8 cellular contexts compared by ENCODE assay signal in the genomic region with DNA sequence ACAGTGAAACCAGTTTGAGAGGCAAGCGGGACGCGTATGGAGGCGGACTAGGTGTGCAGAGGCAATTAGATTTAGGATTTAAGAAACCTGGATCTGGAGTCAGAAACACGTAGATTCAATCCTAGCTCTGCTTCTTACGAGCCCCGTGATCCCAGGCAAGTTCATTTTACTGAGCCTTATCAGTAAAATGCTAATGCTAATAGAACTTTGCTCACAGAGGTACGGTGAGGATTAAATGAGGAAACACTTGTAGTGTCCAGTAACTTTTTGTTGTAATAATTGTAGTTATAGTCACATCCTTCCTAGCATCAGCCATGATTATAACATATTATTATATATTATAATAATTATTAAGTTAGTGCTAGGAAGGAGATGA. TPM values are rescaled to one million over a fixed set of nuclear protein-coding genes. Genes with fewer than 3 reads are reported as not detected.
DNase-seq lines count a peak whose midpoint lies in the region; ATAC-seq and TF ChIP-seq lines count a peak whose summit lies in the region.

No MANE protein-coding gene starts in this region.

- H3K9me3 ChIP-seq in Karpas-422 (ENCODE audit: low read length) (no peaks in the 10 kb centered on the region), left lung (no peaks in the 10 kb centered on the region), stomach (no peaks in the 10 kb centered on the region)

- H3K36me3 ChIP-seq in Karpas-422 (ENCODE audit: insufficient read depth, low read length), result peaks cover 35% of the 10 kb centered on the region
- peaks cover 0 to 62% of the 10 kb centered on the region in 2 donors for H3K36me3 ChIP-seq in left lung
- H3K36me3 ChIP-seq in stomach, result peaks cover 5 to 45% (median 31%) of the 10 kb centered on the region in 4 donors

- ATAC-seq in left lung (no peak), GM18502 (IDR thresholded peaks at IDR 0.05; ENCODE audit: poor library complexity, unreplicated experiment) (no peak), HG02763 (IDR thresholded peaks at IDR 0.05; ENCODE audit: unreplicated experiment) (no peak)

- DNase-seq in Karpas-422, result peak; percentile 23
- DNase-seq in cardiac fibroblast (ENCODE audit: low read depth in 2 of 2), result no peak
- no peak for DNase-seq in left lung
- no peak for DNase-seq in stomach
- DNase-seq in NCI-H526 (lab: John Stamatoyannopoulos, UW), result no peak
- no peak for DNase-seq in GDM1 (lab: John Stamatoyannopoulos, UW)

- no peak overlapping the region for H3K4me2 ChIP-seq in Karpas-422 (ENCODE audit: low read depth, low read length, poor library complexity, severe bottlenecking)

- H3K27ac ChIP-seq in Karpas-422 (ENCODE audit: low read length) (no peak overlapping the region), left lung (no peak overlapping the region), stomach (peak overlapping the region; percentile 56 to 78 (median 74))

- H3K9me2 ChIP-seq in Karpas-422 (replicated peaks; ENCODE audit: insufficient read depth, low read length), result no peaks in the 10 kb centered on the region

- no peaks in the 10 kb centered on the region; the same call in 1 of the 2 replicates for H3K79me2 ChIP-seq in Karpas-422 (ENCODE audit: low read length)

- TF ChIP-seq POLR2A in stomach (IDR thresholded peaks at IDR 0.05), result no peak

- no peak for TF ChIP-seq EP300 in stomach (IDR thresholded peaks at IDR 0.05)

- no peak overlapping the region for H3K9ac ChIP-seq in Karpas-422 (ENCODE audit: low read length)

- WGBS in stomach, 5 donors, result 25 to 41% (median 34%) methylated on average over 8 of the region's 8 CpGs

- H3K4me3 ChIP-seq in Karpas-422 (ENCODE audit: low read length), result no peak overlapping the region
- peak overlapping the region; percentile 47 to 55 for H3K4me3 ChIP-seq in cardiac fibroblast (replicated peaks in 1 of 2; ENCODE audit: low read depth in 2 of 2, low read length in 2 of 2)
- peak overlapping the region; percentile 42 to 58 for H3K4me3 ChIP-seq in left lung
- peak overlapping the region; percentile 53 to 61 (median 56) for H3K4me3 ChIP-seq in stomach

- no peak overlapping the region for H2AFZ ChIP-seq in Karpas-422 (ENCODE audit: low read length)

- intact Hi-C loops in left lung (cut with DNase I), result no loop called here
- intact Hi-C loops in stomach (cut with DNase I; ENCODE audit: low total_unique reads), result no loop called here

- TF ChIP-seq CTCF in cardiac fibroblast (IDR thresholded peaks at IDR 0.05; ENCODE audit: low read depth, low read length) (no peak), left lung (IDR thresholded peaks at IDR 0.05) (no peak), stomach (IDR thresholded peaks at IDR 0.05) (no peak)

- no peaks in the 10 kb centered on the region for H4K20me1 ChIP-seq in Karpas-422 (ENCODE audit: insufficient read depth, low read depth, low read length)

- H3K27me3 ChIP-seq in Karpas-422 (ENCODE audit: low read length) (no peaks in the 10 kb centered on the region), left lung (no peaks in the 10 kb centered on the region), stomach (no peaks in the 10 kb centered on the region)

- H3K4me1 ChIP-seq in Karpas-422 (ENCODE audit: low read length) (peaks cover 22% of the 10 kb centered on the region), left lung (peaks cover 5 to 8% of the 10 kb centered on the region in 2 donors), stomach (peaks cover 0 to 25% (median 19%) of the 10 kb centered on the region in 4 donors)

RNA-seq across cellular contexts. Expression of gene DEF6, which starts 21.2 kb away (rescaled TPM):
- 31.3 and 69.9 TPM in 2 replicates for total RNA-seq in Karpas-422 (2014; rRNA removed; shearing (Covaris generic); ENCODE audit: low replicate concordance)
- total RNA-seq in left lung (10 to 100 TPM in 1 of 2 donors, 1 to 10 TPM in 1; 9.9 to 21.9 TPM), stomach (10 to 100 TPM in 4 of 5 donors, 1 to 10 TPM in 1; 4.9 to 35.3 (median 14.9) TPM)
- polyA plus RNA-seq in stomach, result 10 to 100 TPM; 15.2 to 32.8 (median 17.7) TPM

RNA-seq across cellular contexts. Expression of gene PPARD, which starts 23.5 kb away (rescaled TPM):
- total RNA-seq in Karpas-422 (2014; rRNA removed; shearing (Covaris generic); ENCODE audit: low replicate concordance), result 2.5 and 3.2 TPM in 2 replicates
- total RNA-seq in left lung (10 to 100 TPM; 23.5 to 28.4 TPM), stomach (10 to 100 TPM in 3 of 5 donors, 1 to 10 TPM in 2; 2.6 to 34.6 (median 10.5) TPM)
- 10 to 100 TPM; 13.8 to 33.1 (median 22.0) TPM for polyA plus RNA-seq in stomach

RNA-seq across cellular contexts. Expression of gene ZNF76, which starts 59.3 kb away (rescaled TPM):
- total RNA-seq in Karpas-422 (2014; rRNA removed; shearing (Covaris generic); ENCODE audit: low replicate concordance), result 24.4 and 40.3 TPM in 2 replicates
- total RNA-seq in left lung, result 10 to 100 TPM; 28.3 to 32.5 TPM
- 10 to 100 TPM; 15.1 to 92.0 (median 38.2) TPM for total RNA-seq in stomach
- polyA plus RNA-seq in stomach, result 10 to 100 TPM; 19.4 to 23.8 (median 23.2) TPM

Comparison
In these comparisons a context has a peak if more than half of its experiments do, and no peak if none do; other contexts are left out.
1. H3K27ac ChIP-seq: peak in stomach (5 of 5); none in Karpas-422 (single experiment) and left lung (0 of 2).